Comparison of ENCODE assay signal across 12 cellular contexts in the genomic region with DNA sequence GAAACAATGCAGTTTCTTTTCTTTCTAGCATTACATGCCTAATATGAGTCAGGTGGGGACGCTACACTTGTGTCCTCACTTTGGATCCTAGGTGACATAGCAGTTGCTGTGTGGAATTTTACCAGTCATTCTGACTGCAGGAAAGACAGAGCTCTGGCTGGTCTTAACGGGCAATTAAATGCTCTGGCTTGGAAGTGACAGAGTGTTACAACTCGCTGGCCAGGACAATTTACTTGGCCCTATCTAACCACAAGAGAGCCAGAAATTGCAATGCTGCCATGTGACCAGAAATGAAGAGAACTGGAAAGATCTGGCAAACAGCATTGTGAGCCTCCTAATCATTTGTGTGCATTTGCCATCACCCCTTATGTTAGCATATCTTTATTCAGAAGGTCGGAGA.
DNase-seq lines count a peak whose midpoint lies in the region; ATAC-seq, FAIRE-seq and TF ChIP-seq lines count a peak whose summit lies in the region.
"Had no signal": no experiment of that assay in that cellular context is flagged by ENCODE, and none has a peak within 500 bp of the region (broad histone marks: within the 10 kb centered on the region; RNA-seq: fewer than 3 reads in every experiment).

No MANE protein-coding gene starts in this region.

- H3K4me1 Mint-ChIP-seq in T-cell: no peaks in the 10 kb centered on the region

- no peak overlapping the region for H3K27ac Mint-ChIP-seq in T-cell
- H3K27ac Mint-ChIP-seq: activated naive CD8-positive, alpha-beta T cell treated with anti-CD3 and anti-CD28 coated beads for 36 hours; natural killer cell treated with Interleukin-12 subunit alpha and Interleukin-12 subunit beta and Interleukin-15 and Interleukin-18, amount 100 ng/mL, for 72 hours; type B pancreatic cell had no signal

- H3K4me1 ChIP-seq in pancreas: peaks cover 0 to 5% (median 0%) of the 10 kb centered on the region in 3 donors

- POLR2A ChIA-PET in T-cell (lab: Charles Lee): no interaction called here

- peaks cover 5 to 12% of the 10 kb centered on the region in 2 donors for H3K27me3 Mint-ChIP-seq in T-cell
- H3K27me3 Mint-ChIP-seq: type B pancreatic cell had no signal

- no peak overlapping the region for H3K4me3 Mint-ChIP-seq in T-cell
- H3K4me3 Mint-ChIP-seq: activated naive CD8-positive, alpha-beta T cell treated with anti-CD3 and anti-CD28 coated beads for 36 hours; natural killer cell treated with Interleukin-12 subunit alpha and Interleukin-12 subunit beta and Interleukin-15 and Interleukin-18, amount 100 ng/mL, for 72 hours; type B pancreatic cell had no signal

- peaks cover 0 to 3% (median 0%) of the 10 kb centered on the region in 3 donors for H3K9me3 Mint-ChIP-seq in T-cell
- H3K9me3 Mint-ChIP-seq: activated naive CD8-positive, alpha-beta T cell treated with anti-CD3 and anti-CD28 coated beads for 36 hours; natural killer cell treated with Interleukin-12 subunit alpha and Interleukin-12 subunit beta and Interleukin-15 and Interleukin-18, amount 100 ng/mL, for 72 hours had no signal

- no peaks in the 10 kb centered on the region for H3K9me3 ChIP-seq in pancreas

- intact Hi-C loops in Right ventricle myocardium superior (cut with DNase I) (no loop called here), pancreas (cut with DNase I) (no loop called here)

- WGBS in pancreas, 2 donors: 30 to 48% methylated on average over 4 of the region's 4 CpGs

- H3K27me3 ChIP-seq in pancreas: no peaks in the 10 kb centered on the region

- TF ChIP-seq CTCF in pancreas (IDR thresholded peaks at IDR 0.05): no peak

- H3K27ac ChIP-seq in pancreas: no peak overlapping the region

- peak; percentile 99 for ATAC-seq in Right ventricle myocardium superior (ENCODE audit: poor library complexity)
- peak; percentile 24 to 79 (median 70) for ATAC-seq in pancreas
- ATAC-seq in T-cell (replicated peaks in 1 of 4): no peak
- ATAC-seq: natural killer cell treated with Interleukin-12 subunit alpha and Interleukin-12 subunit beta and Interleukin-15 and Interleukin-18, amount 100 ng/mL, for 72 hours had no signal

- H3K36me3 Mint-ChIP-seq in T-cell: no peaks in the 10 kb centered on the region
- H3K36me3 Mint-ChIP-seq: activated naive CD8-positive, alpha-beta T cell treated with anti-CD3 and anti-CD28 coated beads for 36 hours; natural killer cell treated with Interleukin-12 subunit alpha and Interleukin-12 subunit beta and Interleukin-15 and Interleukin-18, amount 100 ng/mL, for 72 hours; type B pancreatic cell had no signal

- DNase-seq in A172 (ENCODE audit: low spot score): peak; percentile 55
- DNase-seq in NCI-H69 (lab: John Stamatoyannopoulos, UW): peak; percentile 70
- peak; percentile 37 for DNase-seq in Right ventricle myocardium superior
- peak in 1 of 6 donors; percentile 11 for DNase-seq in pancreas
- no peak for DNase-seq in germinal center (ENCODE audit: low spot score)
- no peak for DNase-seq in T-cell
- DNase-seq in NOMO-1 (lab: John Stamatoyannopoulos, UW; ENCODE audit: unreplicated experiment in 2 of 2): no peak
- no peak for DNase-seq in NCI-H2227 (lab: John Stamatoyannopoulos, UW; ENCODE audit: unreplicated experiment)
- DNase-seq: activated naive CD8-positive, alpha-beta T cell treated with anti-CD3 and anti-CD28 coated beads for 36 hours; NCI-H524 treated with DMSO at 0.1 percent for 48 hours had no signal

- CTCF ChIA-PET in T-cell (lab: Charles Lee): no interaction called here

- no peaks in the 10 kb centered on the region for H3K36me3 ChIP-seq in pancreas

- no peak overlapping the region for H3K4me3 ChIP-seq in pancreas

- no peak for FAIRE-seq in pancreas (lab: Jason Lieb, UNC)

Comparison
In these comparisons a context has a peak if more than half of its experiments do, and no peak if none do; other contexts are left out.
1. DNase-seq: peak in A172 (single experiment), NCI-H69 (single experiment) and Right ventricle myocardium superior (single experiment); none in germinal center (single experiment), T-cell (0 of 34), NOMO-1 (0 of 2) and NCI-H2227 (single experiment).
2. ATAC-seq: peak in Right ventricle myocardium superior (single experiment) and pancreas (4 of 4); none in T-cell (0 of 4).